Comparison of ENCODE assay signal across 8 cellular contexts in genomic region chr16:27242868-27243590, GRCh38. TPM values are rescaled to one million over a fixed set of nuclear protein-coding genes. Genes with fewer than 3 reads are reported as not detected.
A peak's percentile ranks its signal among the peaks of the same experiment; 100 is the strongest.
DNase-seq lines count a peak whose midpoint lies in the region; TF ChIP-seq lines count a peak whose summit lies in the region.

No MANE protein-coding gene starts in this region.

- no peaks in the 10 kb centered on the region for H3K27me3 Mint-ChIP-seq in activated CD4-positive, alpha-beta T cell treated with anti-CD3 and anti-CD28 coated beads, Interleukin-2, amount 10 ng/mL, durations not matched to agents 24 days and 14 days

- peak overlapping the region; percentile 97 for H4K91ac ChIP-seq in mesenchymal stem cell (ENCODE audit: low read length)

- H3K27me3 ChIP-seq in mesenchymal stem cell (ENCODE audit: control insufficient read depth in 1 of 2, insufficient read depth in 1 of 2, low read length in 2 of 2): no peaks in the 10 kb centered on the region
- no peaks in the 10 kb centered on the region for H3K27me3 ChIP-seq in thyroid gland

- peak overlapping the region; percentile 67 for H3K4me2 ChIP-seq in mesenchymal stem cell (ENCODE audit: low read length, poor library complexity, severe bottlenecking)

- H3K36me3 ChIP-seq in mesenchymal stem cell (ENCODE audit: control insufficient read depth in 1 of 2, insufficient read depth in 2 of 2, low read depth in 1 of 2, low read length in 2 of 2) (peaks cover 0 to 8% of the 10 kb centered on the region in 2 experiments), thyroid gland (no peaks in the 10 kb centered on the region)

- H2BK15ac ChIP-seq in mesenchymal stem cell (ENCODE audit: low read depth, poor library complexity, severe bottlenecking): peak overlapping the region; percentile 82

- 1% methylated on average over 13 of the region's 13 CpGs for WGBS in mesenchymal stem cell
- 61 to 70% methylated on average over 13 of the region's 13 CpGs for WGBS in thyroid gland, 2 donors

- H3K23ac ChIP-seq in mesenchymal stem cell (ENCODE audit: low read length in 2 of 2): no peak overlapping the region

- H3K36me3 Mint-ChIP-seq in activated CD4-positive, alpha-beta T cell treated with anti-CD3 and anti-CD28 coated beads, Interleukin-2, amount 10 ng/mL, durations not matched to agents 24 days and 14 days (ENCODE audit: low read depth): peaks cover 33% of the 10 kb centered on the region

- peak overlapping the region; percentile 82 for H3K27ac Mint-ChIP-seq in activated CD4-positive, alpha-beta T cell treated with anti-CD3 and anti-CD28 coated beads, Interleukin-2, amount 10 ng/mL, durations not matched to agents 24 days and 14 days

- no peak overlapping the region for H3K14ac ChIP-seq in mesenchymal stem cell (ENCODE audit: low read length in 2 of 2)

- H3K4ac ChIP-seq in mesenchymal stem cell (ENCODE audit: low read depth in 1 of 2, low read length in 2 of 2): peak overlapping the region; percentile 39 to 92

- DNase-seq in activated CD4-positive, alpha-beta T cell treated with anti-CD3 and anti-CD28 coated beads, Interleukin-2, amount 10 ng/mL, durations not matched to agents 24 days and 14 days: peak; percentile 78
- no peak for DNase-seq in activated CD4-positive, alpha-beta T cell treated with anti-CD3 and anti-CD28 coated beads, Interleukin-2, amount 50 U/mL, for 4 hours
- peak; percentile 61 for DNase-seq in SK-MEL-5 (ENCODE audit: low read depth, low spot score)
- DNase-seq in dedifferentiated amniotic fluid mesenchymal stem cell (ENCODE audit: extremely low spot score): peak; percentile 35
- peak; percentile 98 for DNase-seq in mesenchymal stem cell
- peak in 1 of 2 donors; percentile 29 for DNase-seq in thyroid gland
- no peak for DNase-seq in SIG-M5 (lab: John Stamatoyannopoulos, UW)
- no peak for DNase-seq in islet precursor cell

- peak overlapping the region; percentile 71 for H2BK5ac ChIP-seq in mesenchymal stem cell (ENCODE audit: low read depth, low read length, poor library complexity, severe bottlenecking)

- intact Hi-C loops in activated CD4-positive, alpha-beta T cell treated with anti-CD3 and anti-CD28 coated beads, Interleukin-2, amount 10 ng/mL, durations not matched to agents 24 days and 14 days (cut with micrococcal nuclease): no loop called here
- intact Hi-C loops in thyroid gland (cut with DNase I): loop anchor here (5.0 kb wide), 1 partner anchor 84 kb away; no protein-coding TSS in a partner anchor

- H2BK12ac ChIP-seq in mesenchymal stem cell (ENCODE audit: low read length in 2 of 2): peak overlapping the region; percentile 96 to 97

- H3K9me3 Mint-ChIP-seq in activated CD4-positive, alpha-beta T cell treated with anti-CD3 and anti-CD28 coated beads, Interleukin-2, amount 10 ng/mL, durations not matched to agents 24 days and 14 days: no peaks in the 10 kb centered on the region

- H2AK5ac ChIP-seq in mesenchymal stem cell (ENCODE audit: low read length, severe bottlenecking): peak overlapping the region; percentile 54

- H3K4me3 ChIP-seq in mesenchymal stem cell (ENCODE audit: insufficient read depth in 1 of 2, low read depth in 1 of 2, low read length in 2 of 2): no peak overlapping the region
- no peak overlapping the region for H3K4me3 ChIP-seq in thyroid gland (replicated peaks in 1 of 3)

- H3K18ac ChIP-seq in mesenchymal stem cell (ENCODE audit: low read depth in 1 of 2, low read length in 2 of 2): peak overlapping the region; percentile 90 to 94

- no peak for TF ChIP-seq POLR2A in thyroid gland (IDR thresholded peaks at IDR 0.05)

- H3K79me1 ChIP-seq in mesenchymal stem cell (replicated peaks; ENCODE audit: low read length, poor library complexity, severe bottlenecking): peaks cover 25% of the 10 kb centered on the region

- H2AFZ ChIP-seq in mesenchymal stem cell (ENCODE audit: low read depth, low read length): no peak overlapping the region

- in situ Hi-C loops in SK-MEL-5 (cut with HindIII; ENCODE audit: low pct_unique_long_range_greater_than_20kb, low sequenced_read_pairs): no loop called here

- H3K4me3 Mint-ChIP-seq in activated CD4-positive, alpha-beta T cell treated with anti-CD3 and anti-CD28 coated beads, Interleukin-2, amount 10 ng/mL, durations not matched to agents 24 days and 14 days: peak overlapping the region; percentile 61

- peak overlapping the region; percentile 33 for H3K9ac ChIP-seq in mesenchymal stem cell (ENCODE audit: low read length)

- peaks cover 39% of the 10 kb centered on the region for H3K4me1 ChIP-seq in mesenchymal stem cell (ENCODE audit: control insufficient read depth, insufficient read depth, low read depth, low read length)
- H3K4me1 ChIP-seq in thyroid gland: peaks cover 27 to 59% of the 10 kb centered on the region in 2 donors

- TF ChIP-seq CTCF in thyroid gland (IDR thresholded peaks at IDR 0.05): no peak

- H4K8ac ChIP-seq in mesenchymal stem cell (ENCODE audit: low read length): peak overlapping the region; percentile 73

- H3K9me3 ChIP-seq in mesenchymal stem cell (ENCODE audit: control insufficient read depth, low read length) (no peaks in the 10 kb centered on the region), thyroid gland (no peaks in the 10 kb centered on the region)

- peaks cover 81% of the 10 kb centered on the region for H3K4me1 Mint-ChIP-seq in activated CD4-positive, alpha-beta T cell treated with anti-CD3 and anti-CD28 coated beads, Interleukin-2, amount 10 ng/mL, durations not matched to agents 24 days and 14 days

- H3K27ac ChIP-seq in mesenchymal stem cell (ENCODE audit: low read length, poor library complexity, severe bottlenecking): peak overlapping the region; percentile 94
- peak overlapping the region in 2 of 3 donors; percentile 49 to 53 for H3K27ac ChIP-seq in thyroid gland

- H2BK120ac ChIP-seq in mesenchymal stem cell (ENCODE audit: low read depth, low read length): peak overlapping the region; percentile 83

RNA-seq across cellular contexts. Expression of gene NSMCE1, which starts 25.5 kb away (rescaled TPM):
- total RNA-seq in activated CD4-positive, alpha-beta T cell treated with anti-CD3 and anti-CD28 coated beads, Interleukin-2, amount 10 ng/mL, durations not matched to agents 24 days and 14 days: 143 and 149 TPM in 2 replicates
- total RNA-seq in SK-MEL-5 (2014; rRNA removed; shearing (Covaris generic)): 65.8 and 77.3 TPM in 2 replicates
- polyA plus RNA-seq in SK-MEL-5 (2015; cell fraction: cytosol; rRNA removed): 46.0 and 59.3 TPM in 2 replicates
- polyA plus RNA-seq in SK-MEL-5 (2015; cell fraction: nucleus; rRNA removed): 7.4 and 21.3 TPM in 2 replicates
- polyA plus RNA-seq in mesenchymal stem cell (2013, experiment 1 of 2): 52.8 TPM
- polyA plus RNA-seq in mesenchymal stem cell (2013, experiment 2 of 2): 54.6 TPM
- 10 to 100 TPM; 40.5 to 52.6 (median 48.8) TPM for total RNA-seq in thyroid gland

RNA-seq across cellular contexts. Expression of gene KDM8, which starts 39.7 kb away (rescaled TPM):
- total RNA-seq in activated CD4-positive, alpha-beta T cell treated with anti-CD3 and anti-CD28 coated beads, Interleukin-2, amount 10 ng/mL, durations not matched to agents 24 days and 14 days: 11.0 and 13.6 TPM in 2 replicates
- 2.1 and 3.1 TPM in 2 replicates for total RNA-seq in SK-MEL-5 (2014; rRNA removed; shearing (Covaris generic))
- polyA plus RNA-seq in SK-MEL-5 (2015; cell fraction: cytosol; rRNA removed): 2.7 and 6.9 TPM in 2 replicates
- 12.1 and 44.0 TPM in 2 replicates for polyA plus RNA-seq in SK-MEL-5 (2015; cell fraction: nucleus; rRNA removed)
- polyA plus RNA-seq in mesenchymal stem cell (2013, experiment 1 of 2): 1.9 TPM
- 1.7 TPM for polyA plus RNA-seq in mesenchymal stem cell (2013, experiment 2 of 2)
- total RNA-seq in thyroid gland: 10 to 100 TPM in 1 of 4 donors, 1 to 10 TPM in 3; 5.6 to 14.9 (median 9.6) TPM

Comparison
In these comparisons a context has a peak if more than half of its experiments do, and no peak if none do; other contexts are left out.
1. DNase-seq: peak in activated CD4-positive, alpha-beta T cell treated with anti-CD3 and anti-CD28 coated beads, Interleukin-2, amount 10 ng/mL, durations not matched to agents 24 days and 14 days (single experiment), SK-MEL-5 (single experiment), dedifferentiated amniotic fluid mesenchymal stem cell (single experiment) and mesenchymal stem cell (single experiment); none in activated CD4-positive, alpha-beta T cell treated with anti-CD3 and anti-CD28 coated beads, Interleukin-2, amount 50 U/mL, for 4 hours (0 of 2), SIG-M5 (single experiment) and islet precursor cell (single experiment).